16 cellular contexts compared by ENCODE assay signal in genomic region chr3:7707192-7707591, GRCh38.
DNase-seq lines count a peak whose midpoint lies in the region; FAIRE-seq and TF ChIP-seq lines count a peak whose summit lies in the region.
"Had no signal": no experiment of that assay in that cellular context is flagged by ENCODE, and none has a peak within 500 bp of the region (broad histone marks: within the 10 kb centered on the region; RNA-seq: fewer than 3 reads in every experiment).

No MANE protein-coding gene starts in this region.

- no peak overlapping the region for H3K4me2 ChIP-seq in astrocyte (ENCODE audit: low read length)

- H3K27ac ChIP-seq in astrocyte (ENCODE audit: low read depth, low read length) = peak overlapping the region; percentile 36
- H3K27ac ChIP-seq: right atrium auricular region had no signal

- DNase-seq in CD1c-positive myeloid dendritic cell (ENCODE audit: extremely low spot score) = peak; percentile 96
- DNase-seq in HK-2 (ENCODE audit: unreplicated experiment) = peak; percentile 24
- DNase-seq in astrocyte (ENCODE audit: low read depth) = peak; percentile 55
- DNase-seq in kidney tubule cell (ENCODE audit: low spot score) = peak; percentile 96
- no peak for DNase-seq in SW480 (ENCODE audit: low spot score)
- DNase-seq in stimulated activated naive CD4-positive, alpha-beta T cell (lab: John Stamatoyannopoulos, UW) = no peak
- DNase-seq in SIG-M5 treated with dmso at 0.1 percent for 504 hours (lab: John Stamatoyannopoulos, UW; ENCODE audit: unreplicated experiment) = no peak
- DNase-seq in dedifferentiated amniotic fluid mesenchymal stem cell (ENCODE audit: extremely low spot score) = no peak
- DNase-seq: activated CD4-positive, alpha-beta memory T cell treated with anti-CD3 and anti-CD28 coated beads for 36 hours; activated naive CD4-positive, alpha-beta T cell treated with Interleukin-2 at 50 U/mL for 16 hours; activated T-cell treated with anti-CD3 and anti-CD28 coated beads, Interleukin-2, amount 50 U/mL, for 1 hour; immature natural killer cell; NCI-H1694 treated with DMSO at 0.1 percent for 48 hours; NCI-H345 had no signal

- H3K9ac ChIP-seq in astrocyte (ENCODE audit: low read length) = no peak overlapping the region

- H3K4me1 ChIP-seq in astrocyte (ENCODE audit: insufficient read depth, low read length) = peaks cover 17% of the 10 kb centered on the region
- H3K4me1 ChIP-seq: right atrium auricular region had no signal

- H3K27ac Mint-ChIP-seq in astrocyte (ENCODE audit: unreplicated experiment) = no peak overlapping the region
- H3K27ac Mint-ChIP-seq: activated CD4-positive, alpha-beta memory T cell treated with anti-CD3 and anti-CD28 coated beads for 36 hours; immature natural killer cell had no signal

- no peaks in the 10 kb centered on the region for H3K36me3 ChIP-seq in astrocyte (ENCODE audit: insufficient read depth, low read length)
- H3K36me3 ChIP-seq: right atrium auricular region had no signal

- no peak for TF ChIP-seq CTCF in astrocyte (IDR thresholded peaks at IDR 0.05; ENCODE audit: insufficient read depth, low read depth, low read length)

- H3K4me1 Mint-ChIP-seq in astrocyte (ENCODE audit: low read depth, unreplicated experiment) = peaks cover 13% of the 10 kb centered on the region

- no peaks in the 10 kb centered on the region for H3K36me3 Mint-ChIP-seq in astrocyte (ENCODE audit: low read depth, unreplicated experiment)
- H3K36me3 Mint-ChIP-seq: activated CD4-positive, alpha-beta memory T cell treated with anti-CD3 and anti-CD28 coated beads for 36 hours; immature natural killer cell had no signal

- peak overlapping the region; percentile 71 for H2AFZ ChIP-seq in astrocyte (ENCODE audit: low read depth, low read length)

- no peaks in the 10 kb centered on the region for H3K9me3 Mint-ChIP-seq in astrocyte (ENCODE audit: unreplicated experiment)
- H3K9me3 Mint-ChIP-seq: activated CD4-positive, alpha-beta memory T cell treated with anti-CD3 and anti-CD28 coated beads for 36 hours; immature natural killer cell had no signal

- H3K79me2 ChIP-seq in astrocyte (ENCODE audit: insufficient read depth, low read length) = no peaks in the 10 kb centered on the region

- no peak overlapping the region for H3K4me3 Mint-ChIP-seq in astrocyte (ENCODE audit: unreplicated experiment)
- H3K4me3 Mint-ChIP-seq: activated CD4-positive, alpha-beta memory T cell treated with anti-CD3 and anti-CD28 coated beads for 36 hours; immature natural killer cell had no signal

- no peak for FAIRE-seq in astrocyte (lab: Jason Lieb, UNC)
- FAIRE-seq: HTR-8/SVneo had no signal

- no peaks in the 10 kb centered on the region for H3K27me3 ChIP-seq in astrocyte (ENCODE audit: insufficient read depth, low read length)
- H3K27me3 ChIP-seq: right atrium auricular region had no signal

- no peaks in the 10 kb centered on the region for H3K9me3 ChIP-seq in astrocyte (ENCODE audit: insufficient read depth, low read depth, low read length)
- H3K9me3 ChIP-seq: right atrium auricular region had no signal

- H3K4me3 ChIP-seq in astrocyte (ENCODE audit: insufficient read depth, low read depth, low read length) = no peak overlapping the region
- H3K4me3 ChIP-seq: right atrium auricular region had no signal

- no peaks in the 10 kb centered on the region for H4K20me1 ChIP-seq in astrocyte (ENCODE audit: insufficient read depth, low read length)

- H3K27me3 Mint-ChIP-seq in astrocyte (ENCODE audit: low read depth, unreplicated experiment) = no peaks in the 10 kb centered on the region
- H3K27me3 Mint-ChIP-seq: activated CD4-positive, alpha-beta memory T cell treated with anti-CD3 and anti-CD28 coated beads for 36 hours had no signal

Comparison
In these comparisons a context has a peak if more than half of its experiments do, and no peak if none do; other contexts are left out.
1. DNase-seq: peak in CD1c-positive myeloid dendritic cell (single experiment), HK-2 (single experiment), astrocyte (single experiment) and kidney tubule cell (single experiment); none in SW480 (single experiment), stimulated activated naive CD4-positive, alpha-beta T cell (0 of 6), SIG-M5 treated with dmso at 0.1 percent for 504 hours (single experiment) and dedifferentiated amniotic fluid mesenchymal stem cell (single experiment).